ENCODE assay signal across 15 cellular contexts in genomic region chr1:93960641-93961147, GRCh38. TPM values are rescaled to one million over a fixed set of nuclear protein-coding genes. Genes with fewer than 3 reads are reported as not detected.
A peak's percentile ranks its signal among the peaks of the same experiment; 100 is the strongest.
DNase-seq lines count a peak whose midpoint lies in the region; ATAC-seq and TF ChIP-seq lines count a peak whose summit lies in the region.
"Had no signal": no experiment of that assay in that cellular context is flagged by ENCODE, and none has a peak within 500 bp of the region (broad histone marks: within the 10 kb centered on the region; RNA-seq: fewer than 3 reads in every experiment).

No MANE protein-coding gene starts in this region.

- TF ChIP-seq CTCF in VCaP (conservative IDR thresholded peaks at IDR 0.05) (no peak), foreskin keratinocyte (conservative IDR thresholded peaks at IDR 0.05) (no peak)

- H3K4me1 ChIP-seq in foreskin keratinocyte: peaks cover 22% of the 10 kb centered on the region
- no peaks in the 10 kb centered on the region for H3K4me1 ChIP-seq in urinary bladder (ENCODE audit: insufficient read depth)
- H3K4me1 ChIP-seq: heart right ventricle had no signal

- ATAC-seq in foreskin keratinocyte: peak; percentile 74
- ATAC-seq: heart right ventricle had no signal

- DNase-seq in NCI-H2171 treated with DMSO at 0.1 percent for 48 hours (lab: John Stamatoyannopoulos, UW): peak; percentile 31
- no peak for DNase-seq in NCI-H2171 (lab: John Stamatoyannopoulos, UW)
- peak; percentile 85 to 93 for DNase-seq in foreskin keratinocyte
- DNase-seq in NCI-H2081 treated with DMSO at 0.1 percent for 48 hours (lab: John Stamatoyannopoulos, UW): no peak
- DNase-seq in superior temporal gyrus (ENCODE audit: extremely low spot score): no peak
- no peak for DNase-seq in dedifferentiated amniotic fluid mesenchymal stem cell (ENCODE audit: extremely low spot score)
- DNase-seq: amniotic stem cell; heart right ventricle; NCI-H446; occipital lobe; OCI-M1; stimulated activated CD4-positive, alpha-beta T cell treated with anti-CD3 and anti-CD28 coated beads, Interleukin-4, amount 100 ng/mL, for 24 hours had no signal

- no peaks in the 10 kb centered on the region for H3K27me3 ChIP-seq in foreskin keratinocyte
- H3K27me3 ChIP-seq: heart right ventricle had no signal

- no peaks in the 10 kb centered on the region for H3K36me3 ChIP-seq in urinary bladder (ENCODE audit: insufficient read depth)
- H3K36me3 ChIP-seq: heart right ventricle, thoracic aorta had no signal

- 43% methylated on average over 3 of the region's 3 CpGs for WGBS in urinary bladder

- H3K4me3 ChIP-seq in urinary bladder (ENCODE audit: low read depth, low read length): no peak overlapping the region
- H3K4me3 ChIP-seq: heart right ventricle, thoracic aorta had no signal

- H3K27ac ChIP-seq in VCaP (peak overlapping the region; percentile 54), foreskin keratinocyte (no peak overlapping the region), urinary bladder (ENCODE audit: low read depth) (peak overlapping the region; percentile 27)
- H3K27ac ChIP-seq: heart right ventricle, thoracic aorta had no signal

RNA-seq across cellular contexts. Expression of gene GCLM, which starts 51.5 kb away (rescaled TPM):
- total RNA-seq in foreskin keratinocyte (19.6 and 20.3 TPM in 2 replicates), urinary bladder (12.6 TPM)
- polyA plus RNA-seq in foreskin keratinocyte (11.3 and 12.6 TPM in 2 replicates), urinary bladder (6.7 TPM)

Comparison
In these comparisons a context has a peak if more than half of its experiments do, and no peak if none do; other contexts are left out.
1. DNase-seq: peak in NCI-H2171 treated with DMSO at 0.1 percent for 48 hours (single experiment) and foreskin keratinocyte (2 of 2); none in NCI-H2171 (single experiment), NCI-H2081 treated with DMSO at 0.1 percent for 48 hours (single experiment), superior temporal gyrus (single experiment) and dedifferentiated amniotic fluid mesenchymal stem cell (single experiment).